Comparison of ENCODE assay signal across 27 cellular contexts in genomic region chr1:4346141-4346540, GRCh38.
"Had no signal": no experiment of that assay in that cellular context is flagged by ENCODE, and none has a peak within 500 bp of the region (broad histone marks: within the 10 kb centered on the region; RNA-seq: fewer than 3 reads in every experiment).

No MANE protein-coding gene starts in this region.

- H3K4me1 ChIP-seq: ascending aorta, body of pancreas, breast epithelium had no signal

- H3K36me3 ChIP-seq: ascending aorta, breast epithelium had no signal

- H3K36me3 Mint-ChIP-seq: activated naive CD8-positive, alpha-beta T cell treated with anti-CD3 and anti-CD28 coated beads, Interleukin-2, amount 10 ng/mL, durations not matched to agents 7 days and 5 days had no signal

- H3K27me3 Mint-ChIP-seq: activated CD4-positive, alpha-beta T cell treated with anti-CD3 and anti-CD28 coated beads, Interleukin-2, amount 10 ng/mL, durations not matched to agents 24 days and 14 days; activated CD8-positive, alpha-beta T cell treated with anti-CD3 and anti-CD28 coated beads for 36 hours; activated naive CD4-positive, alpha-beta T cell treated with anti-CD3 and anti-CD28 coated beads, Interleukin-2, amount 50 U/mL, for 24 hours; activated naive CD8-positive, alpha-beta T cell treated with anti-CD3 and anti-CD28 coated beads, Interleukin-2, amount 10 ng/mL, durations not matched to agents 7 days and 5 days had no signal

- H3K4me3 ChIP-seq: ascending aorta, body of pancreas, breast epithelium, PC-9 had no signal

- H3K27me3 ChIP-seq: ascending aorta, body of pancreas, breast epithelium had no signal

- H3K9me3 ChIP-seq: ascending aorta, body of pancreas had no signal

- H3K9me3 Mint-ChIP-seq: activated CD8-positive, alpha-beta T cell treated with anti-CD3 and anti-CD28 coated beads for 36 hours; activated naive CD4-positive, alpha-beta T cell treated with anti-CD3 and anti-CD28 coated beads, Interleukin-2, amount 50 U/mL, for 24 hours; activated naive CD8-positive, alpha-beta T cell treated with anti-CD3 and anti-CD28 coated beads, Interleukin-2, amount 10 ng/mL, durations not matched to agents 7 days and 5 days; activated T-cell treated with anti-CD3 and anti-CD28 coated beads, Interleukin-2, amount 50 U/mL, for 24 hours had no signal

- DNase-seq: activated CD4-positive, alpha-beta T cell treated with anti-CD3 and anti-CD28 coated beads, Interleukin-2, amount 10 ng/mL, durations not matched to agents 24 days and 14 days; activated CD4-positive, alpha-beta T cell treated with anti-CD3 and anti-CD28 coated beads, Interleukin-2, amount 50 U/mL, for 4 hours; activated CD8-positive, alpha-beta T cell treated with anti-CD3 and anti-CD28 coated beads for 36 hours; activated gamma-delta T cell; activated naive CD4-positive, alpha-beta T cell treated with Interleukin-2 at 50 U/mL for 16 hours; activated naive CD8-positive, alpha-beta T cell treated with anti-CD3 and anti-CD28 coated beads, Interleukin-2, amount 10 ng/mL, durations not matched to agents 7 days and 5 days; activated T-cell treated with anti-CD3 and anti-CD28 coated beads, Interleukin-2, amount 50 U/mL, for 24 hours; body of pancreas; NCI-H1105; NCI-H1417 treated with DMSO at 0.1 percent for 48 hours; NCI-H1694; NCI-H1930; NCI-H345; NCI-H510A; NCI-H526; NCI-H748 treated with DMSO at 0.1 percent for 48 hours; NK-92 treated with Interleukin-12 subunit alpha and Interleukin-12 subunit beta, amount 100 ng/mL, for 24 hours; PC-9; Right ventricle myocardium superior; SW 1271; T-helper 1 cell; T-helper 2 cell; T1000 had no signal

- H3K4me1 Mint-ChIP-seq: activated CD4-positive, alpha-beta T cell treated with anti-CD3 and anti-CD28 coated beads, Interleukin-2, amount 10 ng/mL, durations not matched to agents 24 days and 14 days; activated naive CD4-positive, alpha-beta T cell treated with anti-CD3 and anti-CD28 coated beads, Interleukin-2, amount 50 U/mL, for 24 hours; activated naive CD8-positive, alpha-beta T cell treated with anti-CD3 and anti-CD28 coated beads, Interleukin-2, amount 10 ng/mL, durations not matched to agents 7 days and 5 days had no signal

- H3K27ac ChIP-seq: ascending aorta, body of pancreas, breast epithelium, PC-9 had no signal

- H3K4me3 Mint-ChIP-seq: activated CD4-positive, alpha-beta T cell treated with anti-CD3 and anti-CD28 coated beads, Interleukin-2, amount 10 ng/mL, durations not matched to agents 24 days and 14 days; activated CD8-positive, alpha-beta T cell treated with anti-CD3 and anti-CD28 coated beads for 36 hours; activated naive CD4-positive, alpha-beta T cell treated with anti-CD3 and anti-CD28 coated beads, Interleukin-2, amount 50 U/mL, for 24 hours; activated naive CD8-positive, alpha-beta T cell treated with anti-CD3 and anti-CD28 coated beads, Interleukin-2, amount 10 ng/mL, durations not matched to agents 7 days and 5 days; activated T-cell treated with anti-CD3 and anti-CD28 coated beads, Interleukin-2, amount 50 U/mL, for 24 hours had no signal

- H3K27ac Mint-ChIP-seq: activated CD4-positive, alpha-beta T cell treated with anti-CD3 and anti-CD28 coated beads, Interleukin-2, amount 10 ng/mL, durations not matched to agents 24 days and 14 days; activated CD8-positive, alpha-beta T cell treated with anti-CD3 and anti-CD28 coated beads for 36 hours; activated naive CD4-positive, alpha-beta T cell treated with anti-CD3 and anti-CD28 coated beads, Interleukin-2, amount 50 U/mL, for 24 hours; activated naive CD8-positive, alpha-beta T cell treated with anti-CD3 and anti-CD28 coated beads, Interleukin-2, amount 10 ng/mL, durations not matched to agents 7 days and 5 days; activated T-cell treated with anti-CD3 and anti-CD28 coated beads, Interleukin-2, amount 50 U/mL, for 24 hours; activated T-helper 2 cell treated with anti-CD3 and anti-CD28 coated beads, Interferon-gamma antibody, Interleukin-2, Interleukin-4, amounts not matched to agents 10 μg/mL and 5 μg/mL and 100 μg/mL, durations not matched to agents 14 hours and 24 hours and 36 hours had no signal
